14 cellular contexts compared by ENCODE assay signal in the genomic region with DNA sequence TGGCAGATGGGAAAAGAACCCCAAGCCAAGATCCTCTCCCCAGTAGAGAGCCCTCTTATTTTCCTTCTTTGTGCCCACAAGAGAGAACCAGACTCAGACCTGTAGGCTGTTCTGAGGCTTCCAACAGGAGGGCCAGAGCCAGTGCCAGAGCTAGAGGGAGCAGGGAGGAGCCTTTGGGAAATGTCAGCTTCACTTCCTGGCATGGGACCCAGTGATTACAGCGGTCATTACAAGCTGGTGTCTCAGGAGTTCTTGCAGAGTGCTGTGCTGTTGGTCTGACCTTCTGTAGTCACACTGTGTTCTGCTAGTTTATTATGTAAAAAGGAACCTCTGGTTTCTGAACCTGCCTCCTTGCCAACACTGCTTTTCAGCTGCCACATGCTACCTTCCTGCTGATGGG. TPM values are rescaled to one million over a fixed set of nuclear protein-coding genes. Genes with fewer than 3 reads are reported as not detected.
DNase-seq lines count a peak whose midpoint lies in the region; ATAC-seq and TF ChIP-seq lines count a peak whose summit lies in the region.
"Had no signal": no experiment of that assay in that cellular context is flagged by ENCODE, and none has a peak within 500 bp of the region (broad histone marks: within the 10 kb centered on the region; RNA-seq: fewer than 3 reads in every experiment).

No MANE protein-coding gene starts in this region.

- H3K27me3 ChIP-seq in lung (ENCODE audit: control insufficient read depth, insufficient read depth): no peaks in the 10 kb centered on the region
- H3K27me3 ChIP-seq in subcutaneous abdominal adipose tissue (ENCODE audit: control insufficient read depth in 5 of 5, insufficient read depth in 4 of 5, low read length in 5 of 5): no peaks in the 10 kb centered on the region

- POLR2A ChIA-PET in HEK293 (lab: Yijun Ruan, JAX): interaction anchor here (1.1 kb wide), 1 partner anchor 9 kb away, joined by 3 read pairs; no protein-coding TSS in a partner anchor

- in situ Hi-C loops in ACHN (cut with HindIII; ENCODE audit: low pct_ligation_motif_present, low pct_unique_long_range_greater_than_20kb, low sequenced_read_pairs): no loop called here

- H3K9me3 Mint-ChIP-seq in chondrocyte (ENCODE audit: low read depth) (no peaks in the 10 kb centered on the region), mesothelial cell of epicardium (no peaks in the 10 kb centered on the region)
- H3K9me3 Mint-ChIP-seq: activated CD4-positive, alpha-beta memory T cell treated with anti-CD3 and anti-CD28 coated beads for 36 hours; activated naive CD4-positive, alpha-beta T cell treated with anti-CD3 and anti-CD28 coated beads, Interleukin-2, amount 10 ng/mL, durations not matched to agents 7 days and 5 days; nephron had no signal

- H3K4me1 Mint-ChIP-seq in chondrocyte (ENCODE audit: low read depth) (peaks cover 31% of the 10 kb centered on the region), mesothelial cell of epicardium (peaks cover 3% of the 10 kb centered on the region)
- H3K4me1 Mint-ChIP-seq: activated naive CD4-positive, alpha-beta T cell treated with anti-CD3 and anti-CD28 coated beads, Interleukin-2, amount 10 ng/mL, durations not matched to agents 7 days and 5 days had no signal

- H3K27me3 Mint-ChIP-seq in chondrocyte (ENCODE audit: low read depth) (no peaks in the 10 kb centered on the region), mesothelial cell of epicardium (ENCODE audit: low read depth) (no peaks in the 10 kb centered on the region)
- H3K27me3 Mint-ChIP-seq: activated CD4-positive, alpha-beta memory T cell treated with anti-CD3 and anti-CD28 coated beads for 36 hours; activated naive CD4-positive, alpha-beta T cell treated with anti-CD3 and anti-CD28 coated beads, Interleukin-2, amount 10 ng/mL, durations not matched to agents 7 days and 5 days had no signal

- H3K4me3 Mint-ChIP-seq in chondrocyte (ENCODE audit: unreplicated experiment) (no peak overlapping the region), mesothelial cell of epicardium (no peak overlapping the region)
- H3K4me3 Mint-ChIP-seq: activated CD4-positive, alpha-beta memory T cell treated with anti-CD3 and anti-CD28 coated beads for 36 hours; activated naive CD4-positive, alpha-beta T cell treated with anti-CD3 and anti-CD28 coated beads, Interleukin-2, amount 10 ng/mL, durations not matched to agents 7 days and 5 days; nephron had no signal

- 47 to 87% methylated on average over 1 of the region's 1 CpG for WGBS in lung, 2 donors

- ATAC-seq in lung (ENCODE audit: insufficient read depth, low FRiP score): peak; percentile 14

- peak overlapping the region; percentile 17 for H3K27ac Mint-ChIP-seq in chondrocyte (ENCODE audit: unreplicated experiment)
- no peak overlapping the region for H3K27ac Mint-ChIP-seq in mesothelial cell of epicardium
- H3K27ac Mint-ChIP-seq: activated CD4-positive, alpha-beta memory T cell treated with anti-CD3 and anti-CD28 coated beads for 36 hours; activated naive CD4-positive, alpha-beta T cell treated with anti-CD3 and anti-CD28 coated beads, Interleukin-2, amount 10 ng/mL, durations not matched to agents 7 days and 5 days; nephron had no signal

- peaks cover 2% of the 10 kb centered on the region for H3K36me3 Mint-ChIP-seq in chondrocyte (ENCODE audit: low read depth)
- H3K36me3 Mint-ChIP-seq in mesothelial cell of epicardium: peaks cover 5% of the 10 kb centered on the region

- no peaks in the 10 kb centered on the region for H3K4me1 ChIP-seq in HEK293 (ENCODE audit: control insufficient read depth, insufficient read depth, low read length)
- H3K4me1 ChIP-seq in lung (ENCODE audit: control insufficient read depth in 2 of 2, insufficient read depth in 2 of 2, low read length in 2 of 2): peaks cover 7 to 44% of the 10 kb centered on the region in 2 donors
- H3K4me1 ChIP-seq in subcutaneous abdominal adipose tissue (ENCODE audit: control insufficient read depth in 5 of 5, insufficient read depth in 5 of 5, low read length in 5 of 5): peaks cover 14 to 46% (median 36%) of the 10 kb centered on the region in 5 donors

- TF ChIP-seq CTCF in HEK293 (tag by site-specific recombination; IDR thresholded peaks at IDR 0.05): no peak
- TF ChIP-seq CTCF in chondrocyte (IDR thresholded peaks at IDR 0.05): no peak
- TF ChIP-seq CTCF in lung (IDR thresholded peaks at IDR 0.05; ENCODE audit: control extremely low read depth, extremely low read depth): no peak
- TF ChIP-seq CTCF in mesothelial cell of epicardium (IDR thresholded peaks at IDR 0.05; ENCODE audit: unreplicated experiment): no peak

- H3K36me3 ChIP-seq in HEK293 (ENCODE audit: control insufficient read depth in 2 of 2, insufficient read depth in 1 of 2, low read length in 2 of 2) (peaks cover 9 to 42% of the 10 kb centered on the region in 2 experiments; a peak in 2 of 3 replicates), lung (ENCODE audit: control insufficient read depth in 2 of 2, insufficient read depth in 2 of 2, low read length in 2 of 2) (peaks cover 0 to 21% of the 10 kb centered on the region in 2 donors), subcutaneous abdominal adipose tissue (ENCODE audit: control insufficient read depth in 5 of 5, insufficient read depth in 5 of 5, low read length in 5 of 5) (peaks cover 0 to 20% (median 19%) of the 10 kb centered on the region in 5 donors)

- no peak overlapping the region for H3K4me3 ChIP-seq in HEK293 (ENCODE audit: low read depth, low read length)
- no peak overlapping the region for H3K4me3 ChIP-seq in lung
- H3K4me3 ChIP-seq in subcutaneous abdominal adipose tissue (ENCODE audit: low read depth in 1 of 5, low read length in 5 of 5): no peak overlapping the region

- H3K9me3 ChIP-seq in HEK293 (ENCODE audit: control insufficient read depth, insufficient read depth, low read depth, low read length): no peaks in the 10 kb centered on the region
- H3K9me3 ChIP-seq in lung (ENCODE audit: control insufficient read depth in 2 of 2, insufficient read depth in 1 of 2, low read length in 1 of 2): no peaks in the 10 kb centered on the region
- H3K9me3 ChIP-seq in subcutaneous abdominal adipose tissue (ENCODE audit: control insufficient read depth in 5 of 5, low read length in 5 of 5): no peaks in the 10 kb centered on the region

- H3K27ac ChIP-seq in HEK293 (ENCODE audit: extremely low read depth, low read depth, low read length): no peak overlapping the region
- peak overlapping the region in 1 of 2 donors; percentile 91 for H3K27ac ChIP-seq in lung (ENCODE audit: low read depth in 1 of 2, low read length in 1 of 2)
- peak overlapping the region; percentile 87 for H3K27ac ChIP-seq in subcutaneous abdominal adipose tissue (ENCODE audit: low read depth, low read length)

- peak overlapping the region; percentile 5 to 66 (median 40) for H3K9ac ChIP-seq in subcutaneous abdominal adipose tissue (ENCODE audit: low read length in 5 of 5)

- DNase-seq in chondrocyte (ENCODE audit: low spot score) (no peak), lung (ENCODE audit: low spot score) (no peak), ACHN (no peak), mesothelial cell of epicardium (ENCODE audit: low spot score in 2 of 2, unreplicated experiment in 2 of 2) (no peak), NCI-H2171 treated with DMSO at 0.1 percent for 48 hours (lab: John Stamatoyannopoulos, UW) (no peak)
- DNase-seq in activated effector memory CD4-positive, alpha-beta T cell treated with Interleukin-2 at 50 U/mL for 16 hours: no peak
- DNase-seq: activated CD4-positive, alpha-beta memory T cell treated with anti-CD3 and anti-CD28 coated beads for 36 hours; activated naive CD4-positive, alpha-beta T cell treated with anti-CD3 and anti-CD28 coated beads, Interleukin-2, amount 10 ng/mL, durations not matched to agents 7 days and 5 days; HCEC 1CT; NCI-H510A; T1000 had no signal

- CTCF ChIA-PET in HEK293 (lab: Yijun Ruan, JAX): interaction anchor here (0.6 to 1.1 kb wide), 2 partner anchors 47 to 232 kb away, joined by 3 to 5 read pairs; no protein-coding TSS in a partner anchor

TF ChIP-seq in HEK293, 187 proteins besides CTCF, POLR2A, EP300 and RAD21:
- TF ChIP-seq ZNF239 (tag by site-specific recombination; IDR thresholded peaks at IDR 0.05): no peak
- 0 out of 2 replicates have a peak, but pooled peaks have one; percentile 13 for TF ChIP-seq ZNF600 (tag by site-specific recombination; IDR thresholded peaks at IDR 0.05)

RNA-seq across cellular contexts. Expression of gene STK35, which starts 38.9 kb away (rescaled TPM):
- 13.7 to 16.0 TPM (median 14.5 TPM) in 3 replicates for total RNA-seq in chondrocyte
- 10 to 100 TPM; 18.2 to 24.2 TPM for total RNA-seq in lung
- polyA plus RNA-seq in lung: 1 to 10 TPM; 5.8 to 6.8 TPM
- total RNA-seq in mesothelial cell of epicardium: 31.0 to 31.9 TPM (median 31.6 TPM) in 3 replicates
